In genomic region chr5:141508808-141509611, GRCh38 we compare ENCODE assay signal across 8 cellular contexts. TPM values are rescaled to one million over a fixed set of nuclear protein-coding genes. Genes with fewer than 3 reads are reported as not detected.
DNase-seq lines count a peak whose midpoint lies in the region; ATAC-seq and TF ChIP-seq lines count a peak whose summit lies in the region.

No MANE protein-coding gene starts in this region.

- H3K36me3 ChIP-seq in HEK293 (ENCODE audit: control insufficient read depth in 2 of 2, insufficient read depth in 1 of 2, low read length in 2 of 2) (peaks cover 0 to 13% of the 10 kb centered on the region in 2 experiments; a peak in 1 of 3 replicates), SJCRH30 (peaks cover 53% of the 10 kb centered on the region)

- no peak overlapping the region for H3K27ac ChIP-seq in HEK293 (ENCODE audit: extremely low read depth, low read depth, low read length)
- H3K27ac ChIP-seq in SJCRH30, result peak overlapping the region; percentile 69

- DNase-seq in AG10803 (ENCODE audit: low read depth) (peak; percentile 97), SJCRH30 (peak; percentile 88), fibroblast of mammary gland (ENCODE audit: low read depth) (peak; percentile 97), occipital lobe (lab: John Stamatoyannopoulos, UW) (peak; percentile 65), NCI-H510A treated with DMSO at 0.1 percent for 48 hours (lab: John Stamatoyannopoulos, UW) (no peak)
- DNase-seq in stimulated activated naive CD4-positive, alpha-beta T cell treated with Interleukin-2 at 50 U/mL for 16 hours (lab: John Stamatoyannopoulos, UW), result no peak

- TF ChIP-seq CTCF in AG10803 (conservative IDR thresholded peaks at IDR 0.05; ENCODE audit: low read length) (no peak), HEK293 (tag by site-specific recombination; IDR thresholded peaks at IDR 0.05) (no peak), fibroblast of mammary gland (conservative IDR thresholded peaks at IDR 0.05; ENCODE audit: control insufficient read depth, insufficient read depth, low read depth, low read length) (no peak)

- no peaks in the 10 kb centered on the region; the same call in 1 of the 2 replicates for H3K4me1 ChIP-seq in HEK293 (ENCODE audit: control insufficient read depth, insufficient read depth, low read length)
- H3K4me1 ChIP-seq in SJCRH30, result peaks cover 40% of the 10 kb centered on the region

- CTCF ChIA-PET in HEK293 (lab: Yijun Ruan, JAX), result interaction anchor here (0.6 to 1.7 kb wide), 5 partner anchors 8 to 408 kb away, joined by 3 to 9 read pairs (median 7); partner anchors contain the start of gene PCDHGA11

- H3K9me3 ChIP-seq in HEK293 (ENCODE audit: control insufficient read depth, insufficient read depth, low read depth, low read length) (no peaks in the 10 kb centered on the region), SJCRH30 (replicated peaks) (no peaks in the 10 kb centered on the region)

- H3K27me3 ChIP-seq in SJCRH30, result no peaks in the 10 kb centered on the region

- POLR2A ChIA-PET in HEK293 (lab: Yijun Ruan, JAX), result interaction anchor here (1.8 kb wide), 1 partner anchor 33 kb away, joined by 7 read pairs; the partner anchor contains the start of gene PCDHGC3

- ATAC-seq in GM19452 (IDR thresholded peaks at IDR 0.05; ENCODE audit: unreplicated experiment), result no peak

- H3K4me3 ChIP-seq in AG10803 (ENCODE audit: low read length) (peak overlapping the region; percentile 52), HEK293 (ENCODE audit: low read depth, low read length) (no peak overlapping the region), SJCRH30 (peak overlapping the region; percentile 42), fibroblast of mammary gland (ENCODE audit: control insufficient read depth, low read depth, low read length) (peak overlapping the region; percentile 40)

TF ChIP-seq in HEK293, 187 proteins besides CTCF, POLR2A, EP300 and RAD21:
- TF ChIP-seq ZFP41 (tag by site-specific recombination; IDR thresholded peaks at IDR 0.05; ENCODE audit: borderline replicate concordance), result no peak
- TF ChIP-seq ZNF664 (tag by site-specific recombination; IDR thresholded peaks at IDR 0.05), result peak; percentile 72; the same call in 1 of the 2 replicates
- TF ChIP-seq EGR2 (tag by site-specific recombination; IDR thresholded peaks at IDR 0.05; ENCODE audit: low read depth), result peak; percentile 52
- TF ChIP-seq ZFHX2 (tag by site-specific recombination; conservative IDR thresholded peaks at IDR 0.05), result peak; percentile 71

RNA-seq across cellular contexts. Expression of gene PCDHGC5, which starts 20.1 kb away (rescaled TPM):
- total RNA-seq in SJCRH30 (2014; rRNA removed; shearing (Covaris generic)), result 1.3 and 2.8 TPM in 2 replicates
- 6.2 TPM for total RNA-seq in occipital lobe

RNA-seq across cellular contexts. Expression of gene PCDHGC4, which starts 24.2 kb away (rescaled TPM):
- total RNA-seq in SJCRH30 (2014; rRNA removed; shearing (Covaris generic)), result 3.4 and 3.6 TPM in 2 replicates
- total RNA-seq in occipital lobe, result 91.2 TPM

RNA-seq across cellular contexts. Expression of gene PCDHGC3, which starts 33.2 kb away (rescaled TPM):
- total RNA-seq in SJCRH30 (2014; rRNA removed; shearing (Covaris generic)), result 105 and 109 TPM in 2 replicates
- total RNA-seq in occipital lobe, result 35.6 TPM

Comparison
In these comparisons a context has a peak if more than half of its experiments do, and no peak if none do; other contexts are left out.
1. DNase-seq: peak in AG10803 (single experiment), SJCRH30 (2 of 2), fibroblast of mammary gland (single experiment) and occipital lobe (single experiment); none in NCI-H510A treated with DMSO at 0.1 percent for 48 hours (single experiment) and stimulated activated naive CD4-positive, alpha-beta T cell treated with Interleukin-2 at 50 U/mL for 16 hours (single experiment).
2. RNA of gene PCDHGC4, which starts 24.2 kb away (total RNA-seq): 91.2 TPM in occipital lobe (single experiment); 3.4 to 3.6 TPM in SJCRH30; every median in the first group is over 10 times any median in the second.